Comparison of ENCODE assay signal across 32 cellular contexts in the genomic region with DNA sequence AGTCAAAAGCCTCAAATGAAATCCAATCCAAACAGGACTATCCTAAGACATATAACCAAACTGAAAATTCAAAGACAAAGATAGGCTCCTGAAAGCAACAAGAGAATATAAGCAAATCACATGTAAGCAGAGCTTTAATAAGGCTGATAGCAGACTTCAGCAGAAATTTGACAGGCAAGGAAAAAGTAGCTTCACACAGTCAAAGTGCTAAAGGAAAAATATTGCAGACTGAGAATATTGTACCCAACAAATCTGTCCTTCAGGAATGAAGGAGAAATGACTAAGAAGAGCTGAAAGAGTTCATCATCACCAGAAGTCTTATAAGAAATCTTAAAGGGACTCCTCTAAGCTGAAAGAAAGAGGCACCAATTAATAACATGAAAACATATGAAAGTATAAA.
"Had no signal": no experiment of that assay in that cellular context is flagged by ENCODE, and none has a peak within 500 bp of the region (broad histone marks: within the 10 kb centered on the region; RNA-seq: fewer than 3 reads in every experiment).

No MANE protein-coding gene starts in this region.

- DNase-seq: activated effector memory CD4-positive, alpha-beta T cell treated with anti-CD3 and anti-CD28 coated beads, Interleukin-2, amount 50 U/mL, for 16 hours; activated effector memory CD4-positive, alpha-beta T cell treated with Interleukin-2 at 50 U/mL for 16 hours; activated gamma-delta T cell; activated gamma-delta T cell treated with Interleukin-2 at 50 U/mL for 16 hours; activated naive CD4-positive, alpha-beta T cell; activated naive CD4-positive, alpha-beta T cell treated with anti-CD3 and anti-CD28 coated beads for 36 hours; activated naive CD4-positive, alpha-beta T cell treated with anti-CD3 and anti-CD28 coated beads, Interleukin-2, amount 10 ng/mL, durations not matched to agents 7 days and 5 days; activated naive CD4-positive, alpha-beta T cell treated with anti-CD3 and anti-CD28 coated beads, Interleukin-2, amount 50 U/mL, for 16 hours; activated naive CD4-positive, alpha-beta T cell treated with Interleukin-2 at 50 U/mL for 16 hours; activated naive CD8-positive, alpha-beta T cell treated with anti-CD3 and anti-CD28 coated beads for 36 hours; activated naive CD8-positive, alpha-beta T cell treated with anti-CD3 and anti-CD28 coated beads, Interleukin-2, amount 10 ng/mL, durations not matched to agents 7 days and 5 days; activated naive CD8-positive, alpha-beta T cell treated with anti-CD3 and anti-CD28 coated beads, Interleukin-2, amount 50 U/mL, for 24 hours; activated T-cell treated with anti-CD3 and anti-CD28 coated beads, Interleukin-2, amount 50 U/mL, for 4 hours; activated T-cell treated with anti-CD3 and anti-CD28 coated beads, Interleukin-2, amount 50 U/mL, for 48 hours; activated T-cell treated with anti-CD3 and anti-CD28 coated beads, Interleukin-2, amount 50 U/mL, for 72 hours; adrenal gland; amniotic stem cell; amygdala; anterior cingulate cortex; aorta; body of pancreas; brain microvascular endothelial cell; caudate nucleus; central memory CD4-positive, alpha-beta T cell; cerebellar nuclear complex had no signal

- ATAC-seq: activated naive CD4-positive, alpha-beta T cell treated with anti-CD3 and anti-CD28 coated beads, Interleukin-2, amount 50 U/mL, for 72 hours; activated naive CD8-positive, alpha-beta T cell treated with anti-CD3 and anti-CD28 coated beads, Interleukin-2, amount 50 U/mL, for 24 hours; activated T-cell treated with anti-CD3 and anti-CD28 coated beads, Interleukin-2, amount 50 U/mL, for 4 hours; activated T-cell treated with anti-CD3 and anti-CD28 coated beads, Interleukin-2, amount 50 U/mL, for 72 hours; activated T-helper 17 cell treated with anti-CD3 and anti-CD28 coated beads, Interleukin-2, amount 50 U/mL, for 72 hours; body of pancreas had no signal

- H3K27me3 ChIP-seq: adrenal gland, ascending aorta, body of pancreas, breast epithelium, cardiac muscle cell had no signal

- H3K4me3 ChIP-seq: adrenal gland, ascending aorta, body of pancreas, breast epithelium, cardiac muscle cell had no signal

- H3K9me3 ChIP-seq: ascending aorta, body of pancreas, breast epithelium had no signal

- FAIRE-seq: astrocyte, bronchial epithelial cell had no signal

- H3K4me1 ChIP-seq: adrenal gland, ascending aorta, body of pancreas, breast epithelium had no signal

- H3K36me3 ChIP-seq: adrenal gland, ascending aorta, brain microvascular endothelial cell, breast epithelium, cardiac muscle cell had no signal

- H3K27ac ChIP-seq: adrenal gland, ascending aorta, body of pancreas, brain microvascular endothelial cell, breast epithelium, cardiac muscle cell had no signal
